Comparison of ENCODE assay signal across 15 cellular contexts in the genomic region with DNA sequence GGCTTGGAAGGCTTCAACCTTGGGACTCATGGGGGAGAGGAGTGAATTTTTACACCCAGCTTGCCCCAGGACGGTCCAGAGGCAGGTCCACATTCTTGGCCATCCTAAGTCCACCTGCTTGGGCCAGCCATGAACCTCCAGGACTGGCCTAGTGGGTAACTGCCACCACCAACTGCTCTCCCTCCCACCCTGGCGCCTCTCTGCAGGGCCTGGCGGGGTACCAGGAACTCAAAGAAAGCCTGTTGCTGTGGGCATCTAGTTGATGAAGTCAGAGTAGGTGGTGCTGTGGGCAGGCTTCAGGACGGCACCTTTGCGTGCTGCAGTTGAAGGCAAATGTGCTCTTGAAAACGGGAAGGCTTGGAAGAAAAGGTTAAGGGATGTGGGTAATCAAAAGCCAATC. TPM values are rescaled to one million over a fixed set of nuclear protein-coding genes. Genes with fewer than 3 reads are reported as not detected.
A peak's percentile ranks its signal among the peaks of the same experiment; 100 is the strongest.
DNase-seq lines count a peak whose midpoint lies in the region; ATAC-seq and TF ChIP-seq lines count a peak whose summit lies in the region.
"Had no signal": no experiment of that assay in that cellular context is flagged by ENCODE, and none has a peak within 500 bp of the region (broad histone marks: within the 10 kb centered on the region; RNA-seq: fewer than 3 reads in every experiment).

No MANE protein-coding gene starts in this region.

- H3K27ac ChIP-seq in ACC112 (ENCODE audit: low read depth, low read length) (peak overlapping the region; percentile 12; the same call in 1 of the 2 replicates), neuronal stem cell (replicated peaks; ENCODE audit: low read length) (no peak overlapping the region), gastroesophageal sphincter (peak overlapping the region in 2 of 4 donors; percentile 20 to 77)
- H3K27ac ChIP-seq: cardiac muscle cell, SJSA1 had no signal

- H3K79me2 ChIP-seq in ACC112 (ENCODE audit: control insufficient read depth, insufficient read depth, low read length, unreplicated experiment) = peaks cover 90% of the 10 kb centered on the region

- H3K23ac ChIP-seq in neuronal stem cell (ENCODE audit: low read depth, low read length, poor library complexity) = no peak overlapping the region

- H3K27me3 ChIP-seq in ACC112 (ENCODE audit: insufficient read depth, low read length) (no peaks in the 10 kb centered on the region), neuronal stem cell (ENCODE audit: control insufficient read depth in 3 of 3, insufficient read depth in 3 of 3, low read depth in 1 of 3, low read length in 3 of 3) (peaks cover 0 to 26% (median 0%) of the 10 kb centered on the region in 3 experiments), gastroesophageal sphincter (no peaks in the 10 kb centered on the region)
- H3K27me3 ChIP-seq: BE2C, SJSA1 had no signal

- TF ChIP-seq RAD21 in Ishikawa (IDR thresholded peaks at IDR 0.05; ENCODE audit: low read depth) = no peak

- no peak overlapping the region for H3K4ac ChIP-seq in neuronal stem cell (ENCODE audit: low read length)

- H3K4me3 ChIP-seq in ACC112 (ENCODE audit: low read depth, low read length) = no peak overlapping the region
- H3K4me3 ChIP-seq in neuronal stem cell (ENCODE audit: low read length in 2 of 2) = no peak overlapping the region
- no peak overlapping the region for H3K4me3 ChIP-seq in gastroesophageal sphincter
- H3K4me3 ChIP-seq: cardiac muscle cell, SJSA1 had no signal

- TF ChIP-seq POLR2A in gastroesophageal sphincter (IDR thresholded peaks at IDR 0.05) = no peak

- no peak overlapping the region for H3K14ac ChIP-seq in neuronal stem cell (ENCODE audit: low read length)

- H2AFZ ChIP-seq in ACC112 (ENCODE audit: low read length, unreplicated experiment) = no peak overlapping the region
- H2AFZ ChIP-seq in neuronal stem cell (ENCODE audit: low read length) = no peak overlapping the region

- H3K36me3 ChIP-seq in ACC112 (ENCODE audit: insufficient read depth, low read length) (no peaks in the 10 kb centered on the region), neuronal stem cell (replicated peaks in 1 of 2; ENCODE audit: control insufficient read depth in 2 of 2, insufficient read depth in 2 of 2, low read length in 2 of 2) (peaks cover 0 to 29% of the 10 kb centered on the region in 2 donors), gastroesophageal sphincter (no peaks in the 10 kb centered on the region)
- H3K36me3 ChIP-seq: BE2C, cardiac muscle cell, SJSA1 had no signal

- no peak overlapping the region for H4K91ac ChIP-seq in neuronal stem cell (ENCODE audit: low read depth, low read length, poor library complexity)

- no CpG with 5 or more reads among the region's 6 CpGs for WGBS in neuronal stem cell (ENCODE audit: extremely low coverage in 2 of 2, insufficient read length in 2 of 2, insufficient replicate concordance in 1 of 2), 2 donors
- 48% methylated on average over 3 of the region's 6 CpGs; no CpG with 5 or more reads in 1 of the 2 donors for WGBS in gastroesophageal sphincter (ENCODE audit: low coverage in 1 of 2), 2 donors

- no peak overlapping the region for H4K8ac ChIP-seq in neuronal stem cell (ENCODE audit: low read depth, low read length)

- DNase-seq in cerebellar cortex (ENCODE audit: low spot score) (peak; percentile 0), neuronal stem cell (ENCODE audit: low spot score) (no peak)
- DNase-seq in activated CD4-positive, CD25-positive, alpha-beta regulatory T cell (lab: John Stamatoyannopoulos, UW) = no peak
- DNase-seq: BE2C; GDM1; immature natural killer cell; NCI-H1105; stimulated activated CD4-positive, alpha-beta T cell treated with anti-CD3 and anti-CD28 coated beads, Interleukin-15, amount 100 ng/mL, for 24 hours had no signal

- ATAC-seq in GM18861 (IDR thresholded peaks at IDR 0.05; ENCODE audit: unreplicated experiment) = no peak
- ATAC-seq in HG02852 (IDR thresholded peaks at IDR 0.05; ENCODE audit: unreplicated experiment) = no peak
- ATAC-seq in gastroesophageal sphincter = no peak

- TF ChIP-seq CTCF in gastroesophageal sphincter (IDR thresholded peaks at IDR 0.05) = no peak

- H3K4me2 ChIP-seq in neuronal stem cell (ENCODE audit: insufficient read depth, low read length, poor library complexity, severe bottlenecking) = no peak overlapping the region

- TF ChIP-seq EP300 in Ishikawa (IDR thresholded peaks at IDR 0.05; ENCODE audit: borderline replicate concordance) = no peak
- no peak for TF ChIP-seq EP300 in gastroesophageal sphincter (IDR thresholded peaks at IDR 0.05)

- H3K18ac ChIP-seq in neuronal stem cell (ENCODE audit: low read length) = peak overlapping the region; percentile 57

- H3K9me3 ChIP-seq in neuronal stem cell (replicated peaks in 1 of 2; ENCODE audit: control insufficient read depth in 2 of 2, insufficient read depth in 1 of 2, low read depth in 1 of 2, low read length in 2 of 2) (no peaks in the 10 kb centered on the region), gastroesophageal sphincter (no peaks in the 10 kb centered on the region)
- H3K9me3 ChIP-seq: BE2C, SJSA1 had no signal

- no peak overlapping the region for H2BK15ac ChIP-seq in neuronal stem cell (ENCODE audit: low read length)

- H2BK12ac ChIP-seq in neuronal stem cell (ENCODE audit: low read length) = no peak overlapping the region

- H2BK5ac ChIP-seq in neuronal stem cell (ENCODE audit: low read length) = no peak overlapping the region

- no peak overlapping the region for H3K9ac ChIP-seq in neuronal stem cell (ENCODE audit: low read depth, low read length, poor library complexity)

- peaks cover 7% of the 10 kb centered on the region for H3K79me1 ChIP-seq in neuronal stem cell (ENCODE audit: low read depth, low read length)

- H3K4me1 ChIP-seq in ACC112 (ENCODE audit: control insufficient read depth, insufficient read depth, low read length, unreplicated experiment) (peaks cover 21% of the 10 kb centered on the region), neuronal stem cell (ENCODE audit: control insufficient read depth in 2 of 2, insufficient read depth in 1 of 2, low read depth in 1 of 2, low read length in 2 of 2) (peaks cover 27 to 28% of the 10 kb centered on the region in 2 donors), gastroesophageal sphincter (peaks cover 0 to 100% (median 11%) of the 10 kb centered on the region in 3 donors)

- no peak overlapping the region for H2AK5ac ChIP-seq in neuronal stem cell (ENCODE audit: low read depth, low read length)

- H2BK120ac ChIP-seq in neuronal stem cell (ENCODE audit: low read depth, low read length) = no peak overlapping the region

TF ChIP-seq in Ishikawa, 13 proteins besides CTCF, POLR2A, EP300 and RAD21:
- TF ChIP-seq CREB1 (IDR thresholded peaks at IDR 0.05; ENCODE audit: low read depth) = no peak
- TF ChIP-seq, protein P1, sequence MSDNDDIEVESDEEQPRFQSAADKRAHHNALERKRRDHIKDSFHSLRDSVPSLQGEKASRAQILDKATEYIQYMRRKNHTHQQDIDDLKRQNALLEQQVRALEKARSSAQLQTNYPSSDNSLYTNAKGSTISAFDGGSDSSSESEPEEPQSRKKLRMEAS (IDR thresholded peaks at IDR 0.05) = 0 out of 2 replicates have a peak, but pooled peaks have one; percentile 16

RNA-seq across cellular contexts. Expression of a gene that starts 12.0 kb away (rescaled TPM):
- polyA plus RNA-seq in neuronal stem cell (2013, experiment 1 of 2) = 5.4 TPM
- 5.2 TPM for polyA plus RNA-seq in neuronal stem cell (2013, experiment 2 of 2)
- 10 to 100 TPM; 18.4 to 27.4 (median 21.4) TPM for total RNA-seq in gastroesophageal sphincter
